In genomic region chr3:38117748-38118420, GRCh38 we compare ENCODE assay signal across 8 cellular contexts. TPM values are rescaled to one million over a fixed set of nuclear protein-coding genes. Genes with fewer than 3 reads are reported as not detected.
DNase-seq lines count a peak whose midpoint lies in the region; ATAC-seq and TF ChIP-seq lines count a peak whose summit lies in the region.

No MANE protein-coding gene starts in this region.

- peak; percentile 66 to 80 for TF ChIP-seq CTCF in right atrium auricular region (IDR thresholded peaks at IDR 0.05)

- ATAC-seq in HG03460 (IDR thresholded peaks at IDR 0.05; ENCODE audit: unreplicated experiment), result peak; percentile 74

- no peaks in the 10 kb centered on the region for H3K9me3 ChIP-seq in right atrium auricular region

- DNase-seq in CMK (ENCODE audit: low read depth), result peak; percentile 72
- DNase-seq in GM19240 (ENCODE audit: insufficient read length, low spot score), result peak; percentile 85
- peak; percentile 34 for DNase-seq in SKM-1 (lab: John Stamatoyannopoulos, UW; ENCODE audit: unreplicated experiment)
- DNase-seq in activated naive CD8-positive, alpha-beta T cell treated with anti-CD3 and anti-CD28 coated beads, Interleukin-2, amount 50 U/mL, for 16 hours (ENCODE audit: low read depth, low spot score), result peak; percentile 44
- DNase-seq in right atrium auricular region (ENCODE audit: low spot score), result peak; percentile 69
- peak; percentile 52 to 74 for DNase-seq in stimulated activated CD4-positive, alpha-beta T cell treated with anti-CD3 and anti-CD28 coated beads, Interleukin-12 subunit alpha, Interleukin-12 subunit beta, amount 100 ng/mL, for 24 hours (ENCODE audit: low read depth in 2 of 2)
- DNase-seq in NCI-H510A (lab: John Stamatoyannopoulos, UW), result no peak

- H3K4me1 ChIP-seq in right atrium auricular region, result no peaks in the 10 kb centered on the region

- H3K4me3 ChIP-seq in right atrium auricular region, result no peak overlapping the region

- no peak overlapping the region for H3K27ac ChIP-seq in right atrium auricular region

- peaks cover 29% of the 10 kb centered on the region for H3K36me3 ChIP-seq in right atrium auricular region

- no peaks in the 10 kb centered on the region for H3K27me3 ChIP-seq in right atrium auricular region

RNA-seq across cellular contexts. Expression of gene ACAA1, which starts 19.0 kb away (rescaled TPM):
- 10 to 100 TPM; 50.9 to 74.0 TPM for total RNA-seq in right atrium auricular region

RNA-seq across cellular contexts. Expression of gene MYD88, which starts 20.6 kb away (rescaled TPM):
- 10 to 100 TPM in 1 of 2 donors, 1 to 10 TPM in 1; 7.1 to 14.3 TPM for total RNA-seq in right atrium auricular region

RNA-seq across cellular contexts. Expression of gene OXSR1, which starts 47.5 kb away (rescaled TPM):
- total RNA-seq in right atrium auricular region, result 10 to 100 TPM; 25.8 to 27.2 TPM
